9 cellular contexts compared by ENCODE assay signal in genomic region chr1:77513839-77514763, GRCh38.
DNase-seq lines count a peak whose midpoint lies in the region; ATAC-seq, FAIRE-seq and TF ChIP-seq lines count a peak whose summit lies in the region.
"Had no signal": no experiment of that assay in that cellular context is flagged by ENCODE, and none has a peak within 500 bp of the region (broad histone marks: within the 10 kb centered on the region; RNA-seq: fewer than 3 reads in every experiment).

No MANE protein-coding gene starts in this region.

- FAIRE-seq in HTR-8/SVneo (lab: Jason Lieb, UNC): peak; percentile 40
- no peak for FAIRE-seq in GM12891 (lab: Jason Lieb, UNC)

- no peaks in the 10 kb centered on the region for H3K36me3 ChIP-seq in WERI-Rb-1

- ATAC-seq in HG02870 (IDR thresholded peaks at IDR 0.05; ENCODE audit: unreplicated experiment) (no peak), HG03025 (IDR thresholded peaks at IDR 0.05; ENCODE audit: low FRiP score, unreplicated experiment) (no peak)

- H3K27ac ChIP-seq in WERI-Rb-1: no peak overlapping the region

- H3K27me3 ChIP-seq in WERI-Rb-1 (ENCODE audit: insufficient read depth, low read depth, severe bottlenecking): no peaks in the 10 kb centered on the region

- no peak for TF ChIP-seq POLR2A in GM12891 (IDR thresholded peaks at IDR 0.05; ENCODE audit: low read depth, low read length)

- DNase-seq in HTR-8/SVneo (ENCODE audit: insufficient read length, low spot score): peak; percentile 43
- peak; percentile 86 for DNase-seq in choroid plexus epithelial cell (ENCODE audit: low read depth)
- peak; percentile 84 for DNase-seq in islet precursor cell
- DNase-seq in superior temporal gyrus (ENCODE audit: extremely low spot score): peak; percentile 92
- no peak for DNase-seq in WERI-Rb-1
- DNase-seq in GM12891 (ENCODE audit: insufficient read length, low spot score): no peak
- DNase-seq: NCI-H82 had no signal

- H3K4me3 ChIP-seq in choroid plexus epithelial cell (ENCODE audit: low read depth, low read length) (no peak overlapping the region), WERI-Rb-1 (ENCODE audit: low read depth, low read length) (no peak overlapping the region)

- no peak for TF ChIP-seq CTCF in choroid plexus epithelial cell (conservative IDR thresholded peaks at IDR 0.05; ENCODE audit: low read depth, low read length)
- TF ChIP-seq CTCF in WERI-Rb-1 (IDR thresholded peaks at IDR 0.05; ENCODE audit: low read depth, low read length): no peak

- no peaks in the 10 kb centered on the region for H3K9me3 ChIP-seq in WERI-Rb-1 (ENCODE audit: severe bottlenecking)

TF ChIP-seq in GM12891, 5 proteins besides CTCF, POLR2A, EP300 and RAD21:
- TF ChIP-seq POU2F2 (IDR thresholded peaks at IDR 0.05; ENCODE audit: low read depth, low read length) (no peak), SPI1 (IDR thresholded peaks at IDR 0.05; ENCODE audit: low read depth, low read length) (no peak), POLR2AphosphoS5 (IDR thresholded peaks at IDR 0.05; ENCODE audit: low read depth, low read length) (no peak), TAF1 (IDR thresholded peaks at IDR 0.05; ENCODE audit: low read depth, low read length) (no peak), PAX5 (IDR thresholded peaks at IDR 0.05; ENCODE audit: insufficient read depth, low read length, severe bottlenecking) (no peak)
TF ChIP-seq in GM12891: peak in this region for 0.

Comparison
In these comparisons a context has a peak if more than half of its experiments do, and no peak if none do; other contexts are left out.
1. DNase-seq: peak in HTR-8/SVneo (single experiment), choroid plexus epithelial cell (single experiment), islet precursor cell (single experiment) and superior temporal gyrus (single experiment); none in WERI-Rb-1 (single experiment) and GM12891 (single experiment).